17 cellular contexts compared by ENCODE assay signal in the genomic region with DNA sequence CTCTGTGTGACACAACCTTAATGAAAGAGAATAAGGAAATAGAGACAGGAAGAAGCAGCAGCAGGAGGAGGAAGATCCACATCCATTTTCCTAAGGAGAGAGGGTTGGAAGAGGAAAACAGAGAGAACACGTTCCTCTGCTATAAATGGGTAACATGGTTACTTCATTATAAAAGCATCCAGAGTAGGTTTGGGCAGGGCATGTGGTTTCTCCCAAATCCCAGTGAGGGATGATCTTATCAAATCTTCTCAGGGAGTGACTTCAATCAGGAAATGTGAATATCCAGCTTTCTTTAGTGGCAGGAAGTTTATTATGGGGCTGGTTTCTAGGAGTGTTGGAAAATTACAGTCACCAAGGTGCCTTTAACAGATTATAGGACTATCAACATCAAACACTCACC. TPM values are rescaled to one million over a fixed set of nuclear protein-coding genes. Genes with fewer than 3 reads are reported as not detected.
"Had no signal": no experiment of that assay in that cellular context is flagged by ENCODE, and none has a peak within 500 bp of the region (broad histone marks: within the 10 kb centered on the region; RNA-seq: fewer than 3 reads in every experiment).

No MANE protein-coding gene starts in this region.

- H3K27ac Mint-ChIP-seq: activated naive CD8-positive, alpha-beta T cell; naive thymus-derived CD4-positive, alpha-beta T cell had no signal

- ATAC-seq: naive thymus-derived CD4-positive, alpha-beta T cell had no signal

- H3K4me3 Mint-ChIP-seq: activated naive CD8-positive, alpha-beta T cell; naive thymus-derived CD4-positive, alpha-beta T cell had no signal

- H3K4me3 ChIP-seq: breast epithelium, colonic mucosa, SJSA1, tibial artery had no signal

- H3K4me1 ChIP-seq: breast epithelium, colonic mucosa, parathyroid adenoma, SJSA1, tibial artery had no signal

- H3K27me3 ChIP-seq: breast epithelium, colonic mucosa, SJSA1 had no signal

- DNase-seq: activated CD4-positive, alpha-beta T cell treated with anti-CD3 and anti-CD28 coated beads, Interleukin-2, amount 50 U/mL, for 4 hours; activated CD4-positive, CD25-positive, alpha-beta regulatory T cell treated with anti-CD3 and anti-CD28 coated beads, Interleukin-2, amount 50 U/mL, for 72 hours; activated effector memory CD4-positive, alpha-beta T cell treated with anti-CD3 and anti-CD28 coated beads, Interleukin-2, amount 50 U/mL, for 16 hours; activated T-cell treated with anti-CD3 and anti-CD28 coated beads, Interleukin-2, amount 50 U/mL, for 1 hour; anterior cingulate cortex; colonic mucosa; effector memory CD4-positive, alpha-beta T cell; erythroblast; midbrain; naive thymus-derived CD4-positive, alpha-beta T cell; small intestine; T-helper 9 cell; tibial artery had no signal

- H3K27ac ChIP-seq: breast epithelium, colonic mucosa, parathyroid adenoma, SJSA1, tibial artery had no signal

- H3K9me3 ChIP-seq: breast epithelium, colonic mucosa, SJSA1, tibial artery had no signal

- H3K36me3 ChIP-seq: breast epithelium, colonic mucosa, SJSA1, tibial artery had no signal

- FAIRE-seq: small intestine had no signal

- H3K27me3 Mint-ChIP-seq: activated naive CD8-positive, alpha-beta T cell; naive thymus-derived CD4-positive, alpha-beta T cell had no signal

RNA-seq across cellular contexts. Expression of gene CYP2J2, which starts 11.1 kb away (rescaled TPM):
- total RNA-seq: SJSA1 had no signal
